In the genomic region with DNA sequence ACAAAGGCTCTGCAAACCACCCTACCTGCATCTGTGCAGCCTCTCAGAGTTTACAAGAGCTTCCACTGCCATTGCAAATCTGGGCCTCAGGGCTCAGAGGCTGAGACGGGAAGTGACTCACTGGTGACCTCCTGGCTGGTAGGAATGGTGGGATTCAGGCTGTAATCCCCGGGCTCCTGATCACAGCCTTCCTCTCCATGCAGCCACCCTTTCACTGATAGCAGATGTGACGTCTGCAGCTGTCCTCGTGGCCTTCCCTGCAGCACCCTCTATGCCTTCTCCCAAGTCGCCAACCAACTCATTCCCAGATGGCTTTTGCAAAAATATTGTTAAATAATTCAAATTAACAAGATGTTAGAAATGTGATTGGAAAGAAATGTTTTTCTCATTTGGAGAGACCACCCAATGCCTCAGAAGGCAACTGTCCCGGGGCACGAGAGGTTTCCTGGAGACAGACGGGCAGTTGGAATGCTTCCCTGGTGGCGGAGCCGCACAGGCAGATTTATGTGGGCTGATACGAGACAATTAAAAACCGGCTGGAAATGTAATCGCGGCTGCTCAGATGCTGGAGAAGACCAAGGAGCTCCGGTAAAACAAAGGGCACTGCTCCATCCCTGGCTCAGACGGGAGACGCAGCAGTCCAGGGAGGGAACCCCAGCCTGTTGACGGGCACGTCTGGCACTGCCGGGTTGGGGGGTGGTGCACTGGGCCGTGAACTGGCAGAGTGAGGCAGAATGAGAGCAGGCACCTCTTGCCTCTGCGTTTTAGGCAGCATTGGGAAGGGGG, we compare ENCODE assay signal across 10 cellular contexts. TPM values are rescaled to one million over a fixed set of nuclear protein-coding genes. Genes with fewer than 3 reads are reported as not detected.
DNase-seq lines count a peak whose midpoint lies in the region; ATAC-seq and TF ChIP-seq lines count a peak whose summit lies in the region.
"Had no signal": no experiment of that assay in that cellular context is flagged by ENCODE, and none has a peak within 500 bp of the region (broad histone marks: within the 10 kb centered on the region; RNA-seq: fewer than 3 reads in every experiment).

No MANE protein-coding gene starts in this region.

- H4K20me1 ChIP-seq in HCT116 (ENCODE audit: insufficient read depth) = no peaks in the 10 kb centered on the region

- H3K9me2 ChIP-seq in HCT116 (ENCODE audit: insufficient read depth) = no peaks in the 10 kb centered on the region

- H3K4me3 ChIP-seq in HCT116 (replicated peaks in 1 of 2; ENCODE audit: low read depth in 1 of 2, low read length in 2 of 2) (no peak overlapping the region), WERI-Rb-1 (ENCODE audit: low read depth, low read length) (no peak overlapping the region), cardiac muscle cell (no peak overlapping the region)

- H3K79me2 ChIP-seq in HCT116 (ENCODE audit: insufficient read depth, low read length) = peaks cover 5% of the 10 kb centered on the region; the same call in 1 of the 2 replicates

- TF ChIP-seq CTCF in HCT116 (IDR thresholded peaks at IDR 0.05 in 2 of 3, conservative IDR thresholded peaks at IDR 0.05 in 1 of 3; ENCODE audit: borderline replicate concordance in 1 of 3, insufficient read depth in 1 of 3, low read depth in 2 of 3, low read length in 2 of 3) = no peak
- TF ChIP-seq CTCF in WERI-Rb-1 (IDR thresholded peaks at IDR 0.05; ENCODE audit: low read depth, low read length) = no peak
- no peak for TF ChIP-seq CTCF in cardiac muscle cell (IDR thresholded peaks at IDR 0.05; ENCODE audit: low read depth, low read length)

- RAD21 ChIA-PET in HCT116 (lab: Charles Lee; ENCODE audit: low non-redundant PET in 1 of 2, low total read pairs in 2 of 2, uncharacterized antibody in 2 of 2, unreplicated experiment in 2 of 2) = no interaction called here

- no TSS peak for BruUV-seq in HCT116 (replicated peaks; lab: Mats Ljungman, UMichigan)

- no peaks in the 10 kb centered on the region for H3K9me3 ChIP-seq in HCT116 (ENCODE audit: control insufficient read depth in 1 of 2, insufficient read depth in 1 of 2, low read depth in 1 of 2, low read length in 2 of 2)
- H3K9me3 ChIP-seq in WERI-Rb-1 (ENCODE audit: severe bottlenecking) = no peaks in the 10 kb centered on the region
- no peaks in the 10 kb centered on the region for H3K9me3 ChIP-seq in cardiac muscle cell (ENCODE audit: low read depth)

- intact Hi-C loops in HCT116 (cut with micrococcal nuclease) = no loop called here

- H3K4me1 ChIP-seq in HCT116 (ENCODE audit: control insufficient read depth in 1 of 2, insufficient read depth in 2 of 2, low read length in 2 of 2) = peaks cover 46 to 56% of the 10 kb centered on the region in 2 experiments
- peaks cover 37% of the 10 kb centered on the region for H3K4me1 ChIP-seq in cardiac muscle cell (ENCODE audit: low read depth)

- CTCF ChIA-PET in HCT116 (lab: Charles Lee) = interaction anchor here (0.7 to 1.2 kb wide), 2 partner anchors 9 to 326 kb away, joined by 3 read pairs; no protein-coding TSS in a partner anchor

- H3K27me3 ChIP-seq in HCT116 (ENCODE audit: insufficient read depth, low read length) (no peaks in the 10 kb centered on the region), WERI-Rb-1 (ENCODE audit: insufficient read depth, low read depth, severe bottlenecking) (no peaks in the 10 kb centered on the region), cardiac muscle cell (no peaks in the 10 kb centered on the region)

- ATAC-seq in HCT116 = peak; percentile 64
- ATAC-seq in GM21723 (IDR thresholded peaks at IDR 0.05; ENCODE audit: unreplicated experiment) = no peak
- ATAC-seq in HG03342 (IDR thresholded peaks at IDR 0.05; ENCODE audit: unreplicated experiment) = no peak

- POLR2A ChIA-PET in HCT116 (lab: Charles Lee) = no interaction called here

- no peak for TF ChIP-seq RAD21 in HCT116 (IDR thresholded peaks at IDR 0.05; ENCODE audit: low read depth)

- peak overlapping the region; percentile 22; the same call in 1 of the 2 replicates for H3K9ac ChIP-seq in HCT116 (ENCODE audit: low read length)

- no peak for DNase-seq in HCT116 (ENCODE audit: low read depth, low spot score)
- peak; percentile 54 for DNase-seq in WERI-Rb-1
- DNase-seq in cardiac muscle cell (ENCODE audit: low read depth in 1 of 2, low spot score in 1 of 2) = peak in 1 of 2 donors; percentile 77
- peak; percentile 73 for DNase-seq in retina
- no peak for DNase-seq in DMS79 treated with DMSO at 0.1 percent for 48 hours (lab: John Stamatoyannopoulos, UW)
- DNase-seq in NCI-H2029 (lab: John Stamatoyannopoulos, UW) = no peak
- DNase-seq: activated CD4-positive, alpha-beta memory T cell treated with anti-CD3 and anti-CD28 coated beads for 36 hours; NCI-H2171 treated with DMSO at 0.1 percent for 48 hours had no signal

- peaks cover 0 to 13% of the 10 kb centered on the region in 2 experiments; a peak in 1 of 4 replicates for H3K36me3 ChIP-seq in HCT116 (ENCODE audit: control insufficient read depth in 1 of 2, insufficient read depth in 2 of 2, low read length in 2 of 2)
- H3K36me3 ChIP-seq in WERI-Rb-1 = peaks cover 62% of the 10 kb centered on the region
- no peaks in the 10 kb centered on the region for H3K36me3 ChIP-seq in cardiac muscle cell

- H3K27ac ChIP-seq in HCT116 (ENCODE audit: low read depth, low read length) (peak overlapping the region; percentile 32), WERI-Rb-1 (peak overlapping the region; percentile 46), cardiac muscle cell (peak overlapping the region; percentile 44)

- TF ChIP-seq POLR2A in HCT116 (IDR thresholded peaks at IDR 0.05; ENCODE audit: borderline replicate concordance, extremely low read depth, insufficient read depth, insufficient read length) = no peak

- H2AFZ ChIP-seq in HCT116 (ENCODE audit: low read depth, low read length, poor library complexity, severe bottlenecking) = no peak overlapping the region

- peak overlapping the region; percentile 56 for H3K4me2 ChIP-seq in HCT116 (ENCODE audit: low read length)

TF ChIP-seq in HCT116, 20 proteins besides CTCF, POLR2A, EP300 and RAD21:
- TF ChIP-seq SP1 (IDR thresholded peaks at IDR 0.05; ENCODE audit: low read depth) = peak; percentile 43; the same call in 1 of the 2 replicates
- TF ChIP-seq, protein P1, sequence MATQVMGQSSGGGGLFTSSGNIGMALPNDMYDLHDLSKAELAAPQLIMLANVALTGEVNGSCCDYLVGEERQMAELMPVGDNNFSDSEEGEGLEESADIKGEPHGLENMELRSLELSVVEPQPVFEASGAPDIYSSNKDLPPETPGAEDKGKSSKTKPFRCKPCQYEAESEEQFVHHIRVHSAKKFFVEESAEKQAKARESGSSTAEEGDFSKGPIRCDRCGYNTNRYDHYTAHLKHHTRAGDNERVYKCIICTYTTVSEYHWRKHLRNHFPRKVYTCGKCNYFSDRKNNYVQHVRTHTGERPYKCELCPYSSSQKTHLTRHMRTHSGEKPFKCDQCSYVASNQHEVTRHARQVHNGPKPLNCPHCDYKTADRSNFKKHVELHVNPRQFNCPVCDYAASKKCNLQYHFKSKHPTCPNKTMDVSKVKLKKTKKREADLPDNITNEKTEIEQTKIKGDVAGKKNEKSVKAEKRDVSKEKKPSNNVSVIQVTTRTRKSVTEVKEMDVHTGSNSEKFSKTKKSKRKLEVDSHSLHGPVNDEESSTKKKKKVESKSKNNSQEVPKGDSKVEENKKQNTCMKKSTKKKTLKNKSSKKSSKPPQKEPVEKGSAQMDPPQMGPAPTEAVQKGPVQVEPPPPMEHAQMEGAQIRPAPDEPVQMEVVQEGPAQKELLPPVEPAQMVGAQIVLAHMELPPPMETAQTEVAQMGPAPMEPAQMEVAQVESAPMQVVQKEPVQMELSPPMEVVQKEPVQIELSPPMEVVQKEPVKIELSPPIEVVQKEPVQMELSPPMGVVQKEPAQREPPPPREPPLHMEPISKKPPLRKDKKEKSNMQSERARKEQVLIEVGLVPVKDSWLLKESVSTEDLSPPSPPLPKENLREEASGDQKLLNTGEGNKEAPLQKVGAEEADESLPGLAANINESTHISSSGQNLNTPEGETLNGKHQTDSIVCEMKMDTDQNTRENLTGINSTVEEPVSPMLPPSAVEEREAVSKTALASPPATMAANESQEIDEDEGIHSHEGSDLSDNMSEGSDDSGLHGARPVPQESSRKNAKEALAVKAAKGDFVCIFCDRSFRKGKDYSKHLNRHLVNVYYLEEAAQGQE (IDR thresholded peaks at IDR 0.05; ENCODE audit: low read depth) = no peak
- peak; percentile 55 for TF ChIP-seq JUND (IDR thresholded peaks at IDR 0.05)
- peak; percentile 43; the same call in 1 of the 2 replicates for TF ChIP-seq FOSL1 (IDR thresholded peaks at IDR 0.05; ENCODE audit: low read depth)

RNA-seq across cellular contexts. Expression of gene SLC25A51, which starts 34.4 kb away (rescaled TPM):
- total RNA-seq in HCT116 (2021; ENCODE audit: unreplicated experiment) (27.3 TPM), cardiac muscle cell (17.0 and 21.1 TPM in 2 replicates)
- 11.8 and 14.6 TPM in 2 replicates for polyA plus RNA-seq in HCT116 (2012)
- polyA plus RNA-seq in cardiac muscle cell = 13.0 and 14.1 TPM in 2 replicates

Comparison
In these comparisons a context has a peak if more than half of its experiments do, and no peak if none do; other contexts are left out.
1. DNase-seq: peak in WERI-Rb-1 (single experiment) and retina (single experiment); none in HCT116 (single experiment), DMS79 treated with DMSO at 0.1 percent for 48 hours (single experiment) and NCI-H2029 (single experiment).
2. Peak in every context shown above with its lines, with median percentiles within 50 percentile points of each other: H3K27ac ChIP-seq.